ENCODE assay signal across 1 cellular context in genomic region chr7:2198206-2198605, GRCh38.
TF ChIP-seq lines count a peak whose summit lies in the region.

No MANE protein-coding gene starts in this region.

TF ChIP-seq in K562, 482 proteins besides CTCF, POLR2A, EP300 and RAD21:
- TF ChIP-seq, protein P1, sequence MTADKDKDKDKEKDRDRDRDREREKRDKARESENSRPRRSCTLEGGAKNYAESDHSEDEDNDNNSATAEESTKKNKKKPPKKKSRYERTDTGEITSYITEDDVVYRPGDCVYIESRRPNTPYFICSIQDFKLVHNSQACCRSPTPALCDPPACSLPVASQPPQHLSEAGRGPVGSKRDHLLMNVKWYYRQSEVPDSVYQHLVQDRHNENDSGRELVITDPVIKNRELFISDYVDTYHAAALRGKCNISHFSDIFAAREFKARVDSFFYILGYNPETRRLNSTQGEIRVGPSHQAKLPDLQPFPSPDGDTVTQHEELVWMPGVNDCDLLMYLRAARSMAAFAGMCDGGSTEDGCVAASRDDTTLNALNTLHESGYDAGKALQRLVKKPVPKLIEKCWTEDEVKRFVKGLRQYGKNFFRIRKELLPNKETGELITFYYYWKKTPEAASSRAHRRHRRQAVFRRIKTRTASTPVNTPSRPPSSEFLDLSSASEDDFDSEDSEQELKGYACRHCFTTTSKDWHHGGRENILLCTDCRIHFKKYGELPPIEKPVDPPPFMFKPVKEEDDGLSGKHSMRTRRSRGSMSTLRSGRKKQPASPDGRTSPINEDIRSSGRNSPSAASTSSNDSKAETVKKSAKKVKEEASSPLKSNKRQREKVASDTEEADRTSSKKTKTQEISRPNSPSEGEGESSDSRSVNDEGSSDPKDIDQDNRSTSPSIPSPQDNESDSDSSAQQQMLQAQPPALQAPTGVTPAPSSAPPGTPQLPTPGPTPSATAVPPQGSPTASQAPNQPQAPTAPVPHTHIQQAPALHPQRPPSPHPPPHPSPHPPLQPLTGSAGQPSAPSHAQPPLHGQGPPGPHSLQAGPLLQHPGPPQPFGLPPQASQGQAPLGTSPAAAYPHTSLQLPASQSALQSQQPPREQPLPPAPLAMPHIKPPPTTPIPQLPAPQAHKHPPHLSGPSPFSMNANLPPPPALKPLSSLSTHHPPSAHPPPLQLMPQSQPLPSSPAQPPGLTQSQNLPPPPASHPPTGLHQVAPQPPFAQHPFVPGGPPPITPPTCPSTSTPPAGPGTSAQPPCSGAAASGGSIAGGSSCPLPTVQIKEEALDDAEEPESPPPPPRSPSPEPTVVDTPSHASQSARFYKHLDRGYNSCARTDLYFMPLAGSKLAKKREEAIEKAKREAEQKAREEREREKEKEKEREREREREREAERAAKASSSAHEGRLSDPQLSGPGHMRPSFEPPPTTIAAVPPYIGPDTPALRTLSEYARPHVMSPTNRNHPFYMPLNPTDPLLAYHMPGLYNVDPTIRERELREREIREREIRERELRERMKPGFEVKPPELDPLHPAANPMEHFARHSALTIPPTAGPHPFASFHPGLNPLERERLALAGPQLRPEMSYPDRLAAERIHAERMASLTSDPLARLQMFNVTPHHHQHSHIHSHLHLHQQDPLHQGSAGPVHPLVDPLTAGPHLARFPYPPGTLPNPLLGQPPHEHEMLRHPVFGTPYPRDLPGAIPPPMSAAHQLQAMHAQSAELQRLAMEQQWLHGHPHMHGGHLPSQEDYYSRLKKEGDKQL (CRISPR knock-in tag; IDR thresholded peaks at IDR 0.05; ENCODE audit: borderline replicate concordance), result no peak
- TF ChIP-seq POLR2G (IDR thresholded peaks at IDR 0.05; ENCODE audit: low read depth, low read length), result 0 out of 2 replicates have a peak, but pooled peaks have one; percentile 27
TF ChIP-seq in K562: peak in this region for 1.
